8 cellular contexts compared by ENCODE assay signal in the genomic region with DNA sequence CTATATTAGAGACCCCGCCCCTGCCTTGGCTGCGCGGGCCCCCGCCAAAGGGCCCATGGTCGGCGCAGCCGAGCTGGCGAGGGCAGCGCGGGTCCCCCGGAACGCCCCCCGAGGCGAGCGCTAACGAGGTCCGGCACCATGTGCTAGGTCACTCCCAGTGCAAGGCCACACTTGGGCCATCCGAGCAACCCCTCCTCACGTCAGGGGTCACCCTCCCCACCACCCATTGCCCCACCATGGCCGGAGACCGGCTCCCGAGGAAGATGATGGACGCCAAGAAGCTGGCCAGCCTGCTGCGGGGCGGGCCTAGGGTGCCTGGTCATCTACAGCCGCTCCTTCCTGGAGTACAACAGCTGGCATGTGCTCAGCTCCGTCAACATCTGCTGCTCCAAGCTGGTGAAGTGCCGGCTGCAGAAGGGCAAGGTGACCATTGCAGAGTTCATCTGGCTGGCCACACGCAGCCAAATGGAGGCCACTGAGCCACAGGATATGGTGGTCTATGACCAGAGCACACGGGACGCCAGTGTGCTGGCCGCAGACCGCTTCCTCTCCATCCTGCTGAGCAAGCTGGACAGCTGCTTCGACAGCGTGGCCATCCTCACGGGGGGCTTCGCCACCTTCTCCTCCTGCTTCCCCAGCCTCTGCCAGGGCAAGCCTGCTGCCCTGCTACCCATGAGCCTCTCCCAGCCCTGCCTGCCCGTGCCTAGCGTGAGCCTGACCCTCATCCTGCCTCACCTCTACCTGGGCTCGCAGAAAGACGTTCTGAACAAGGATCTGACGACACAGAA. TPM values are rescaled to one million over a fixed set of nuclear protein-coding genes. Genes with fewer than 3 reads are reported as not detected.
DNase-seq lines count a peak whose midpoint lies in the region; ATAC-seq and TF ChIP-seq lines count a peak whose summit lies in the region.
"Had no signal": no experiment of that assay in that cellular context is flagged by ENCODE, and none has a peak within 500 bp of the region (broad histone marks: within the 10 kb centered on the region; RNA-seq: fewer than 3 reads in every experiment).

No MANE protein-coding gene starts in this region.

- peaks cover 5% of the 10 kb centered on the region for H3K36me3 Mint-ChIP-seq in activated T-cell treated with anti-CD3 and anti-CD28 coated beads, Interleukin-2, amount 50 U/mL, for 4 hours (ENCODE audit: insufficient read depth)
- H3K36me3 Mint-ChIP-seq in stimulated activated naive B cell treated with anti-CD40 and anti-IgM and Interleukin-4, amounts not matched to agents 10 μg/mL and 1 μg/mL and 100 μg/mL, for 72 hours = peaks cover 12 to 16% of the 10 kb centered on the region in 2 donors

- peaks cover 41 to 55% (median 52%) of the 10 kb centered on the region in 4 donors for H3K4me1 ChIP-seq in esophagus muscularis mucosa

- TF ChIP-seq EP300 in esophagus muscularis mucosa (IDR thresholded peaks at IDR 0.05) = no peak

- no peak overlapping the region for H3K27ac Mint-ChIP-seq in stimulated activated naive B cell treated with anti-CD40 and anti-IgM and Interleukin-4, amounts not matched to agents 10 μg/mL and 1 μg/mL and 100 μg/mL, for 72 hours

- no peaks in the 10 kb centered on the region for H3K27me3 ChIP-seq in esophagus muscularis mucosa

- H3K27ac ChIP-seq in esophagus muscularis mucosa (replicated peaks in 1 of 4) = peak overlapping the region in 3 of 4 donors; percentile 85 to 93 (median 89)
- H3K27ac ChIP-seq: WERI-Rb-1 had no signal

- no peak for TF ChIP-seq POLR2A in esophagus muscularis mucosa (IDR thresholded peaks at IDR 0.05; ENCODE audit: low read depth)

- H3K4me3 Mint-ChIP-seq in activated T-cell treated with anti-CD3 and anti-CD28 coated beads, Interleukin-2, amount 50 U/mL, for 4 hours = peak overlapping the region; percentile 99
- peak overlapping the region; percentile 48 to 69 for H3K4me3 Mint-ChIP-seq in stimulated activated naive B cell treated with anti-CD40 and anti-IgM and Interleukin-4, amounts not matched to agents 10 μg/mL and 1 μg/mL and 100 μg/mL, for 72 hours

- H3K9me3 ChIP-seq in esophagus muscularis mucosa = no peaks in the 10 kb centered on the region

- no peaks in the 10 kb centered on the region for H3K9me3 Mint-ChIP-seq in activated T-cell treated with anti-CD3 and anti-CD28 coated beads, Interleukin-2, amount 50 U/mL, for 4 hours
- no peaks in the 10 kb centered on the region for H3K9me3 Mint-ChIP-seq in stimulated activated naive B cell treated with anti-CD40 and anti-IgM and Interleukin-4, amounts not matched to agents 10 μg/mL and 1 μg/mL and 100 μg/mL, for 72 hours

- H3K4me1 Mint-ChIP-seq in activated T-cell treated with anti-CD3 and anti-CD28 coated beads, Interleukin-2, amount 50 U/mL, for 4 hours (ENCODE audit: low read depth) = peaks cover 13% of the 10 kb centered on the region
- peaks cover 6 to 11% of the 10 kb centered on the region in 2 donors for H3K4me1 Mint-ChIP-seq in stimulated activated naive B cell treated with anti-CD40 and anti-IgM and Interleukin-4, amounts not matched to agents 10 μg/mL and 1 μg/mL and 100 μg/mL, for 72 hours

- H3K36me3 ChIP-seq in esophagus muscularis mucosa = peaks cover 16 to 58% (median 41%) of the 10 kb centered on the region in 4 donors

- intact Hi-C loops in esophagus muscularis mucosa (cut with DNase I) = no loop called here

- ATAC-seq in activated T-cell treated with anti-CD3 and anti-CD28 coated beads, Interleukin-2, amount 50 U/mL, for 4 hours = no peak
- ATAC-seq in stimulated activated naive B cell treated with anti-CD40 and anti-IgM and Interleukin-4, amounts not matched to agents 10 μg/mL and 1 μg/mL and 100 μg/mL, for 72 hours (replicated peaks) = no peak
- ATAC-seq in HG03432 (IDR thresholded peaks at IDR 0.05; ENCODE audit: unreplicated experiment) = no peak
- no peak for ATAC-seq in GM21390 (IDR thresholded peaks at IDR 0.05; ENCODE audit: unreplicated experiment)

- TF ChIP-seq CTCF in esophagus muscularis mucosa (IDR thresholded peaks at IDR 0.05) = no peak

- 91% methylated on average over 19 of the region's 42 CpGs for WGBS in esophagus muscularis mucosa

- peak overlapping the region in 3 of 4 donors; percentile 73 to 89 (median 76) for H3K4me3 ChIP-seq in esophagus muscularis mucosa

- no peaks in the 10 kb centered on the region for H3K27me3 Mint-ChIP-seq in activated T-cell treated with anti-CD3 and anti-CD28 coated beads, Interleukin-2, amount 50 U/mL, for 4 hours (ENCODE audit: low read depth)
- no peaks in the 10 kb centered on the region for H3K27me3 Mint-ChIP-seq in stimulated activated naive B cell treated with anti-CD40 and anti-IgM and Interleukin-4, amounts not matched to agents 10 μg/mL and 1 μg/mL and 100 μg/mL, for 72 hours

- DNase-seq in activated T-cell treated with anti-CD3 and anti-CD28 coated beads, Interleukin-2, amount 50 U/mL, for 4 hours = no peak
- DNase-seq in activated T-cell treated with anti-CD3 and anti-CD28 coated beads for 4 hours = no peak
- DNase-seq in esophagus muscularis mucosa (ENCODE audit: extremely low spot score) = no peak
- DNase-seq in stimulated activated naive B cell treated with anti-CD40 and anti-IgM and Interleukin-4, amounts not matched to agents 10 μg/mL and 1 μg/mL and 100 μg/mL, for 72 hours = no peak
- DNase-seq: effector memory CD4-positive, alpha-beta T cell; WERI-Rb-1 had no signal

RNA-seq across cellular contexts. Expression of a gene that starts 12.4 kb away (rescaled TPM):
- 100 to 1,000 TPM; 101 to 109 (median 107) TPM for total RNA-seq in activated T-cell treated with anti-CD3 and anti-CD28 coated beads, Interleukin-2, amount 50 U/mL, for 4 hours
- 10 to 100 TPM; 42.4 to 61.3 (median 53.5) TPM for total RNA-seq in esophagus muscularis mucosa

RNA-seq across cellular contexts. Expression of a gene that starts 33.9 kb away (rescaled TPM):
- total RNA-seq in activated T-cell treated with anti-CD3 and anti-CD28 coated beads, Interleukin-2, amount 50 U/mL, for 4 hours = 1 to 10 TPM; 4.2 to 8.2 (median 5.6) TPM
- total RNA-seq in esophagus muscularis mucosa = 1 to 10 TPM; 2.3 to 6.6 (median 2.8) TPM

RNA-seq across cellular contexts. Expression of a gene that starts 50.1 kb away (rescaled TPM):
- total RNA-seq in activated T-cell treated with anti-CD3 and anti-CD28 coated beads, Interleukin-2, amount 50 U/mL, for 4 hours = 10 to 100 TPM; 34.7 to 35.9 (median 35.9) TPM
- total RNA-seq in esophagus muscularis mucosa = 10 to 100 TPM; 14.9 to 32.0 (median 25.6) TPM

RNA-seq across cellular contexts. Expression of a gene that starts 53.6 kb away (rescaled TPM):
- 10 to 100 TPM; 31.3 to 41.2 (median 40.5) TPM for total RNA-seq in activated T-cell treated with anti-CD3 and anti-CD28 coated beads, Interleukin-2, amount 50 U/mL, for 4 hours
- 100 to 1,000 TPM in 3 of 4 donors, 10 to 100 TPM in 1; 66.4 to 123 (median 107) TPM for total RNA-seq in esophagus muscularis mucosa
